1 cellular context compared by ENCODE assay signal in the genomic region with DNA sequence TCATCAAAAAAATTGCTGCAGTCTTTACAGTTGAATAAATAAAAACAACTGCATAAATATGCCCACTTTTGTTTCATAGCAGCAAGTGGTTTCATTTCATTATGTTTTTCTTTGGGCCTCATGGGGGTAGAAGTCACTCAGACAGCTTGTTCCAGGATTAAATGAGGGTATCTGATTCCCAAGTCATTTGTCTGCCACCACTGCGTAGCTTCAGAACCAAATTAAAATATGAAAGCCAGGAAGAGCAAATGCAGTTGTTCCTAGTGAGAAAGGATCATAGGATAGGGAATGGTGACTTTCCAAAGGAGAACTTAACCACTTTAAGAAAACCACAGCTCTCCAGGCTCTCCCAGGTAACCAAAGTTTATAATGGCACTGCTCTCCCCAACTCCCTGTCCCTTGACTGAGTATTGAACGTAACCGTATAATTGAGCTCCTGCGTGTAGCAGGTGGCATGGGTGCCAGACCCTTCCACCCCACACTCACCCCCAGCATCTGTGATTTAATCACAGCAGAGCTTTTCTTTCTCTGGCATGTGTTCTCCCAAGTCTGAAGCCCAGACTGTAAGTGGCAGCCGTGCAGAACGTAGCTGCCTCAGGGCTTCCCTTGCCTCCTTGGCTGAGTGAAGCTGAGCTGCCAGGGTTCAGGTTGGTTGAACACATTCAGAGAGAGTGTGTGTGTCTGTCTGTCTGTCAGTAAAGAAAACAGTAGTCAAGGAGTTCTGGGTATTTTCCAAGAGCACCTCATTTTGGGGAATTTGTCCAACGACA.
TF ChIP-seq lines count a peak whose summit lies in the region.

No MANE protein-coding gene starts in this region.

TF ChIP-seq in A549, 52 proteins besides CTCF, POLR2A, EP300 and RAD21:
- TF ChIP-seq HES2 (IDR thresholded peaks at IDR 0.05) = no peak
